8 cellular contexts compared by ENCODE assay signal in genomic region chr4:109801895-109802319, GRCh38. TPM values are rescaled to one million over a fixed set of nuclear protein-coding genes. Genes with fewer than 3 reads are reported as not detected.
DNase-seq lines count a peak whose midpoint lies in the region; ATAC-seq, FAIRE-seq and TF ChIP-seq lines count a peak whose summit lies in the region.

CFI (minus strand) TSS chr4:109801999; CDS start chr4:109801971, 28 bp downstream.

- TF ChIP-seq CTCF in vagina (IDR thresholded peaks at IDR 0.05), result no peak

- H3K27ac ChIP-seq in vagina, result no peak within 1 kb of the TSS

- H3K4me3 ChIP-seq in vagina, result peak within 1 kb of the TSS in 1 of 2 donors; percentile 14

- peak; percentile 94 for FAIRE-seq in endometrium (lab: Jason Lieb, UNC)

- no peaks in the 10 kb centered on the region for H3K9me3 ChIP-seq in vagina

- H3K4me1 ChIP-seq in vagina, result no peaks in the 10 kb centered on the region

- no peaks in the 10 kb centered on the region for H3K27me3 ChIP-seq in vagina

- ATAC-seq in HG02870 (IDR thresholded peaks at IDR 0.05; ENCODE audit: unreplicated experiment) (no peak), HG02840 (IDR thresholded peaks at IDR 0.05; ENCODE audit: low FRiP score, unreplicated experiment) (no peak)

- TF ChIP-seq POLR2A in vagina (IDR thresholded peaks at IDR 0.05), result no peak

- intact Hi-C loops in vagina (cut with DNase I), result no loop called here

- DNase-seq in NCI-H2196 (lab: John Stamatoyannopoulos, UW; ENCODE audit: unreplicated experiment), result peak; percentile 34
- no peak for DNase-seq in NCI-H2196 treated with DMSO at 0.1 percent for 48 hours (lab: John Stamatoyannopoulos, UW; ENCODE audit: unreplicated experiment)
- peak; percentile 78 to 84 for DNase-seq in lung microvascular endothelial cell (ENCODE audit: low read depth in 2 of 2)
- no peak for DNase-seq in vagina (ENCODE audit: extremely low spot score in 2 of 2)
- no peak for DNase-seq in NCI-H2107 (lab: John Stamatoyannopoulos, UW)

- no peaks in the 10 kb centered on the region for H3K36me3 ChIP-seq in vagina

RNA-seq across cellular contexts. Expression of gene CFI, which starts in this region (rescaled TPM):
- total RNA-seq in lung microvascular endothelial cell, result 26.4 and 38.7 TPM in 2 replicates
- total RNA-seq in vagina, result 15.0 TPM

Comparison
In these comparisons a context has a peak if more than half of its experiments do, and no peak if none do; other contexts are left out.
1. DNase-seq: peak in NCI-H2196 (single experiment) and lung microvascular endothelial cell (2 of 2); none in NCI-H2196 treated with DMSO at 0.1 percent for 48 hours (single experiment), vagina (0 of 2) and NCI-H2107 (single experiment).